14 cellular contexts compared by ENCODE assay signal in the genomic region with DNA sequence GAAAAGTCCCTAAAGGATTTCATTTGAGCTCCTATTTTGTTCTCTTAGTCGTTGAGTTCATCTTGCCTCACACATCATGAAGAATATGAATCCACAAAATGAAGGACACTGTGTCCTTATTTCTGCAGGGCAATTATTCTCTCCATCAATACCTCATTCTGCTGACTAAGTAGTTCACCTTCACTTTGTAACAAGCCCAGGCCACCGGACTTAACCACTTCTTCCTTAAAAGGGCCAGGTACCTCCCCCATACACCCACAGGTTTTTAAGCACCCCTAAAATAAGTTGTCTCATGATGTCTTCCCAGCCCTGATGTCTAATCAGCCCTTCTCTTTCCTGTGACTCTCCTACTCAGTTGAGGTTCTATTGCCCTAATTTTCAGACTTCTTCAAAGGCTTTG.
"Had no signal": no experiment of that assay in that cellular context is flagged by ENCODE, and none has a peak within 500 bp of the region (broad histone marks: within the 10 kb centered on the region; RNA-seq: fewer than 3 reads in every experiment).

No MANE protein-coding gene starts in this region.

- H3K27ac ChIP-seq: cardiac muscle cell, ovary, testis had no signal

- FAIRE-seq: colon, endometrium had no signal

- H3K4me3 Mint-ChIP-seq: activated B cell treated with CpG ODN at 0.5 μM for 24 hours had no signal

- ATAC-seq: esophagus mucosa had no signal

- H3K36me3 ChIP-seq: cardiac muscle cell, ovary, sigmoid colon, spleen had no signal

- H3K27me3 ChIP-seq: cardiac muscle cell, ovary, sigmoid colon, spleen, stomach, testis had no signal

- DNase-seq: activated B cell treated with CpG ODN at 0.5 μM for 24 hours; activated CD4-positive, alpha-beta T cell treated with anti-CD3 and anti-CD28 coated beads, Interleukin-2, amount 50 U/mL, for 1 hour; activated naive CD4-positive, alpha-beta T cell treated with anti-CD3 and anti-CD28 coated beads, Interleukin-2, amount 50 U/mL, for 16 hours; islet precursor cell; mammary epithelial cell; ovary; sigmoid colon; spleen; stomach; testis had no signal

- H3K4me1 ChIP-seq: testis had no signal

- H3K4me3 ChIP-seq: cardiac muscle cell, ovary, sigmoid colon, spleen, stomach, testis had no signal

- H3K9me3 ChIP-seq: ovary, sigmoid colon, stomach, testis had no signal

- H3K9me3 Mint-ChIP-seq: activated B cell treated with CpG ODN at 0.5 μM for 24 hours had no signal

- H3K27ac Mint-ChIP-seq: activated B cell treated with CpG ODN at 0.5 μM for 24 hours had no signal
